In genomic region chr9:111231801-111232580, GRCh38 we compare ENCODE assay signal across 25 cellular contexts.
DNase-seq lines count a peak whose midpoint lies in the region; ATAC-seq, FAIRE-seq and TF ChIP-seq lines count a peak whose summit lies in the region.
"Had no signal": no experiment of that assay in that cellular context is flagged by ENCODE, and none has a peak within 500 bp of the region (broad histone marks: within the 10 kb centered on the region; RNA-seq: fewer than 3 reads in every experiment).

No MANE protein-coding gene starts in this region.

- peak overlapping the region; percentile 4 for H3K4ac ChIP-seq in mesendoderm (ENCODE audit: low read depth, low read length)

- H3K4me1 ChIP-seq in GM12878 (ENCODE audit: control insufficient read depth, insufficient read depth, low read length) (no peaks in the 10 kb centered on the region), mesendoderm (ENCODE audit: control insufficient read depth, low read depth, low read length) (peaks cover 5% of the 10 kb centered on the region)
- H3K4me1 ChIP-seq: BLaER1 had no signal

- no peaks in the 10 kb centered on the region for H3K36me3 Mint-ChIP-seq in activated CD4-positive, alpha-beta memory T cell treated with anti-CD3 and anti-CD28 coated beads, Interleukin-2, amount 10 ng/mL, durations not matched to agents 7 days and 5 days (ENCODE audit: low read depth)

- ATAC-seq in GM12878 = peak; percentile 73

- RAD21 ChIA-PET in GM12878 (lab: Charles Lee; ENCODE audit: unreplicated experiment) = interaction anchor here (1.5 to 2.1 kb wide), 2 partner anchors 83 to 153 kb away, joined by 3 to 4 read pairs; no protein-coding TSS in a partner anchor

- no peaks in the 10 kb centered on the region for H3K9me3 Mint-ChIP-seq in activated CD4-positive, alpha-beta memory T cell treated with anti-CD3 and anti-CD28 coated beads, Interleukin-2, amount 10 ng/mL, durations not matched to agents 7 days and 5 days
- H3K9me3 Mint-ChIP-seq: CD4-positive, alpha-beta T cell had no signal

- DNase-seq in ELF-1 (ENCODE audit: low read depth, low spot score) (peak; percentile 61), H54 (ENCODE audit: insufficient read length, low spot score) (no peak), GM12878 (ENCODE audit: low read depth, low spot score) (no peak), mesendoderm (peak; percentile 68), NCI-H1048 (lab: John Stamatoyannopoulos, UW) (no peak), RWPE1 (ENCODE audit: low spot score) (no peak)
- DNase-seq in activated CD4-positive, alpha-beta memory T cell treated with anti-CD3 and anti-CD28 coated beads, Interleukin-2, amount 10 ng/mL, durations not matched to agents 7 days and 5 days = no peak
- DNase-seq: CD4-positive, alpha-beta T cell; COR-L47; DMS 273 treated with DMSO at 0.1 percent for 48 hours; KBM-7; MM.1S; NCI-H1092; NCI-H1436; NCI-H2029; NCI-H2171; NCI-H345; NCI-H774; RPMI8226; SHP77 treated with DMSO at 0.1 percent for 48 hours; SW 1271 had no signal

- TF ChIP-seq EP300 in GM12878 (IDR thresholded peaks at IDR 0.05; ENCODE audit: borderline replicate concordance in 1 of 2, control insufficient read depth in 1 of 2, low read depth in 2 of 2, low read length in 2 of 2) = no peak

- WGBS in GM12878 (ENCODE audit: insufficient coverage, insufficient replicate concordance, low lambda C conversion rate, missing lambda C conversion rate) = 80% methylated on average over 3 of the region's 3 CpGs
- WGBS in mesendoderm (ENCODE audit: extremely low coverage, insufficient coverage, low lambda C conversion rate) = no CpG with 5 or more reads among the region's 3 CpGs

- H4K20me1 ChIP-seq in GM12878 (ENCODE audit: control insufficient read depth, insufficient read depth) = no peaks in the 10 kb centered on the region
- H4K20me1 ChIP-seq: BLaER1 had no signal

- H3K4me3 Mint-ChIP-seq in activated CD4-positive, alpha-beta memory T cell treated with anti-CD3 and anti-CD28 coated beads, Interleukin-2, amount 10 ng/mL, durations not matched to agents 7 days and 5 days = no peak overlapping the region
- H3K4me3 Mint-ChIP-seq: CD4-positive, alpha-beta T cell had no signal

- no peak overlapping the region for H3K23ac ChIP-seq in mesendoderm (ENCODE audit: low read length)

- no peaks in the 10 kb centered on the region for H3K4me1 Mint-ChIP-seq in activated CD4-positive, alpha-beta memory T cell treated with anti-CD3 and anti-CD28 coated beads, Interleukin-2, amount 10 ng/mL, durations not matched to agents 7 days and 5 days

- no peak overlapping the region for H3K4me3 ChIP-seq in GM12878
- H3K4me3 ChIP-seq in mesendoderm (ENCODE audit: low read length) = no peak overlapping the region
- H3K4me3 ChIP-seq: BLaER1, SK-N-MC had no signal

- H2BK120ac ChIP-seq in mesendoderm (ENCODE audit: low read depth, low read length) = peak overlapping the region; percentile 82

- no peak overlapping the region for H2BK5ac ChIP-seq in mesendoderm (ENCODE audit: low read length)

- TF ChIP-seq CTCF in GM12878 (IDR thresholded peaks at IDR 0.05 in 2 of 3, conservative IDR thresholded peaks at IDR 0.05 in 1 of 3; ENCODE audit: control insufficient read depth in 2 of 3, extremely low read depth in 1 of 3, insufficient read depth in 1 of 3, low read depth in 3 of 3, low read length in 3 of 3) (no peak), RWPE1 (conservative IDR thresholded peaks at IDR 0.05; ENCODE audit: low read depth) (no peak)

- no peaks in the 10 kb centered on the region for H3K9me3 ChIP-seq in GM12878 (replicated peaks; ENCODE audit: control insufficient read depth, insufficient read depth, low read length)
- H3K9me3 ChIP-seq: BLaER1 had no signal

- FAIRE-seq in H54 (lab: Jason Lieb, UNC) (peak; percentile 33), GM12878 (lab: Jason Lieb, UNC) (no peak)
- FAIRE-seq: G401.6, H1 had no signal

- H3K36me3 ChIP-seq in GM12878 (ENCODE audit: control insufficient read depth in 2 of 2, insufficient read depth in 2 of 2, low read length in 1 of 2) = no peaks in the 10 kb centered on the region
- no peaks in the 10 kb centered on the region for H3K36me3 ChIP-seq in mesendoderm (ENCODE audit: control insufficient read depth, insufficient read depth, low read length)
- H3K36me3 ChIP-seq: BLaER1 had no signal

- H2BK15ac ChIP-seq in mesendoderm (replicated peaks; ENCODE audit: low read depth) = no peak overlapping the region

- H4K8ac ChIP-seq in mesendoderm (ENCODE audit: low read depth, low read length) = no peak overlapping the region

- H3K9ac ChIP-seq in GM12878 (ENCODE audit: control insufficient read depth, insufficient read depth, low read length) (no peak overlapping the region), mesendoderm (ENCODE audit: low read length) (no peak overlapping the region)
- H3K9ac ChIP-seq: BLaER1 had no signal

- no peak overlapping the region for H3K27ac Mint-ChIP-seq in activated CD4-positive, alpha-beta memory T cell treated with anti-CD3 and anti-CD28 coated beads, Interleukin-2, amount 10 ng/mL, durations not matched to agents 7 days and 5 days
- H3K27ac Mint-ChIP-seq: CD4-positive, alpha-beta T cell had no signal

- POLR2A ChIA-PET in GM12878 (lab: Charles Lee) (no interaction called here), RWPE1 (lab: Yijun Ruan, JAX; ENCODE audit: low non-redundant PET) (no interaction called here)
- POLR2A ChIA-PET in activated CD4-positive, alpha-beta memory T cell treated with anti-CD3 and anti-CD28 coated beads, Interleukin-2, amount 10 ng/mL, durations not matched to agents 7 days and 5 days (lab: Charles Lee) = no interaction called here

- H3K4me2 ChIP-seq in GM12878 (ENCODE audit: control insufficient read depth, insufficient read depth) (no peak overlapping the region), mesendoderm (ENCODE audit: low read length) (no peak overlapping the region)
- H3K4me2 ChIP-seq: BLaER1 had no signal

- H2AK5ac ChIP-seq in mesendoderm (ENCODE audit: low read length) = no peak overlapping the region

- no peak overlapping the region for H3K56ac ChIP-seq in mesendoderm (ENCODE audit: low read length)

- H3K27ac ChIP-seq in GM12878 (ENCODE audit: control insufficient read depth, insufficient read depth) (no peak overlapping the region), mesendoderm (ENCODE audit: low read depth, low read length) (no peak overlapping the region), RWPE1 (no peak overlapping the region)
- H3K27ac ChIP-seq: BLaER1, SK-N-MC had no signal

- TF ChIP-seq POLR2A in H54 (IDR thresholded peaks at IDR 0.05; ENCODE audit: low read depth, low read length) = no peak
- no peak for TF ChIP-seq POLR2A in GM12878 (IDR thresholded peaks at IDR 0.05; ENCODE audit: low read depth, low read length)

- no peak for TF ChIP-seq RAD21 in GM12878 (IDR thresholded peaks at IDR 0.05; ENCODE audit: insufficient read depth, low read depth, low read length)

- no peaks in the 10 kb centered on the region for H3K27me3 ChIP-seq in GM12878 (replicated peaks in 1 of 2; ENCODE audit: control insufficient read depth in 2 of 2, insufficient read depth in 2 of 2, low read length in 1 of 2)
- H3K27me3 ChIP-seq in mesendoderm (ENCODE audit: insufficient read depth, low read length, poor library complexity) = no peaks in the 10 kb centered on the region
- H3K27me3 ChIP-seq: BLaER1 had no signal

- in situ Hi-C loops in GM12878 (cut with MboI) = no loop called here

- SMC1A ChIA-PET in GM12878 (lab: Charles Lee; ENCODE audit: uncharacterized antibody, unreplicated experiment) = interaction anchor here (0.7 to 3.6 kb wide), 2 partner anchors 77 to 193 kb away, joined by 3 to 9 read pairs; no protein-coding TSS in a partner anchor

- BruUV-seq in GM12878 (replicated peaks; lab: Mats Ljungman, UMichigan) = no TSS peak

- H3K27me3 Mint-ChIP-seq in activated CD4-positive, alpha-beta memory T cell treated with anti-CD3 and anti-CD28 coated beads, Interleukin-2, amount 10 ng/mL, durations not matched to agents 7 days and 5 days = no peaks in the 10 kb centered on the region
- H3K27me3 Mint-ChIP-seq: CD4-positive, alpha-beta T cell had no signal

- peak overlapping the region; percentile 51 for H3K18ac ChIP-seq in mesendoderm (ENCODE audit: low read length)

- CTCF ChIA-PET in GM12878 (lab: Yijun Ruan, JAX) (interaction anchor here (0.6 kb wide), 1 partner anchor 594 kb away, joined by 3 read pairs; no protein-coding TSS in a partner anchor), RWPE1 (lab: Yijun Ruan, JAX) (no interaction called here)
- CTCF ChIA-PET in activated CD4-positive, alpha-beta memory T cell treated with anti-CD3 and anti-CD28 coated beads, Interleukin-2, amount 10 ng/mL, durations not matched to agents 7 days and 5 days (lab: Charles Lee) = no interaction called here

- no peak overlapping the region for H2AFZ ChIP-seq in GM12878 (ENCODE audit: control insufficient read depth, low read depth, low read length)

- intact Hi-C loops in GM12878 (cut with micrococcal nuclease; ENCODE audit: unreplicated experiment) = no loop called here

- H4K5ac ChIP-seq in mesendoderm (ENCODE audit: low read length) = no peak overlapping the region

- no peaks in the 10 kb centered on the region for H3K79me2 ChIP-seq in GM12878 (ENCODE audit: control insufficient read depth, insufficient read depth, low read length)
- no peaks in the 10 kb centered on the region for H3K79me2 ChIP-seq in mesendoderm (ENCODE audit: control insufficient read depth, insufficient read depth, low read length)

- H3K79me1 ChIP-seq in mesendoderm (ENCODE audit: low read length) = no peaks in the 10 kb centered on the region

TF ChIP-seq in GM12878, 131 proteins besides CTCF, POLR2A, EP300 and RAD21:
- TF ChIP-seq NFIC (IDR thresholded peaks at IDR 0.05; ENCODE audit: low read depth, low read length) = no peak

Comparison
In these comparisons a context has a peak if more than half of its experiments do, and no peak if none do; other contexts are left out.
1. DNase-seq: peak in ELF-1 (single experiment) and mesendoderm (single experiment); none in H54 (single experiment), GM12878 (single experiment), activated CD4-positive, alpha-beta memory T cell treated with anti-CD3 and anti-CD28 coated beads, Interleukin-2, amount 10 ng/mL, durations not matched to agents 7 days and 5 days (single experiment), NCI-H1048 (single experiment) and RWPE1 (single experiment).